7 cellular contexts compared by ENCODE assay signal in the genomic region with DNA sequence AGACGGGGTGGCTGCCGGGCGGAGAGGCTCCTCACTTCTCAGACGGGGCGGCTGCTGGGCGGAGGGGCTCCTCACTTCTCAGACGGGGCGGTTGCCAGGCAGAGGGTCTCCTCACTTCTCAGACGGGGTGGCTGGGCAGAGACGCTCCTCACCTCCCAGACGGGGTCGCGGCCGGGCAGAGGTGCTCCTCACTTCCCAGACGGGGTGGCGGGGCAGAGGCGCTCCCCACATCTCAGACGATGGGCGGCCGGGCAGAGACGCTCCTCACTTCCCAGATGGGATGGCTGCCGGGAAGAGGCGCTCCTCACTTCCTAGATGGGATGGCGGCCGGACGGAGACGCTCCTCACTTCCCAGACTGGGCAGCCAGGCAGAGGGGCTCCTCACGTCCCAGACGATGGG. TPM values are rescaled to one million over a fixed set of nuclear protein-coding genes. Genes with fewer than 3 reads are reported as not detected.
"Had no signal": no experiment of that assay in that cellular context is flagged by ENCODE, and none has a peak within 500 bp of the region (broad histone marks: within the 10 kb centered on the region; RNA-seq: fewer than 3 reads in every experiment).

No MANE protein-coding gene starts in this region.

RNA-seq across cellular contexts. Expression of a gene that starts 21.2 kb away (rescaled TPM):
- total RNA-seq: activated naive CD4-positive, alpha-beta T cell treated with anti-CD3 and anti-CD28 coated beads for 36 hours; activated naive CD4-positive, alpha-beta T cell treated with anti-CD3 and anti-CD28 coated beads, Interleukin-2, amount 50 U/mL, for 72 hours; activated naive CD8-positive, alpha-beta T cell treated with anti-CD3 and anti-CD28 coated beads for 36 hours; activated T-cell treated with anti-CD3 and anti-CD28 coated beads, Interleukin-2, amount 50 U/mL, for 4 hours; activated T-cell treated with anti-CD3 and anti-CD28 coated beads, Interleukin-2, amount 50 U/mL, for 72 hours; activated T-helper 1 cell treated with anti-CD3 and anti-CD28 coated beads, Interleukin-12 subunit alpha, Interleukin-12 subunit beta, Interleukin-2, Interleukin-4 antibody, amounts not matched to agents 30 ng/mL and 10 ng/mL and 1 ng/mL, durations not matched to agents 14 hours and 24 hours and 36 hours; activated T-helper 2 cell treated with anti-CD3 and anti-CD28 coated beads, Interferon-gamma antibody, Interleukin-2, Interleukin-4, amounts not matched to agents 10 μg/mL and 5 μg/mL and 100 μg/mL, durations not matched to agents 14 hours and 24 hours and 36 hours had no signal
